Comparison of ENCODE assay signal across 2 cellular contexts in genomic region chr7:158534134-158534515, GRCh38. TPM values are rescaled to one million over a fixed set of nuclear protein-coding genes. Genes with fewer than 3 reads are reported as not detected.
"Had no signal": no experiment of that assay in that cellular context is flagged by ENCODE, and none has a peak within 500 bp of the region (broad histone marks: within the 10 kb centered on the region; RNA-seq: fewer than 3 reads in every experiment).

No MANE protein-coding gene starts in this region.

RNA-seq across cellular contexts. Expression of gene PTPRN2, which starts 53.5 kb away (rescaled TPM):
- total RNA-seq: IMR-90, K562 had no signal
- polyA plus RNA-seq: K562 had no signal
